1 cellular context compared by ENCODE assay signal in genomic region chr19:42301646-42302204, GRCh38.
TF ChIP-seq lines count a peak whose summit lies in the region.

TSS of gene PRR19 (plus strand) at chr19:42302132. CDS start at chr19:42309585, 7,453 bp downstream.

TF ChIP-seq in K562, 482 proteins besides CTCF, POLR2A, EP300 and RAD21 (continued from another document and continues in another):
- no peak for TF ChIP-seq PATZ1 (CRISPR knock-in tag; IDR thresholded peaks at IDR 0.05; ENCODE audit: borderline replicate concordance)
- no peak for TF ChIP-seq MXI1 (IDR thresholded peaks at IDR 0.05; ENCODE audit: low read depth, low read length)
- TF ChIP-seq SMARCE1 (IDR thresholded peaks at IDR 0.05), result 0 out of 2 replicates have a peak, but pooled peaks have one; percentile 21
- no peak for TF ChIP-seq SIN3B (IDR thresholded peaks at IDR 0.05; ENCODE audit: low read depth)
- peak; percentile 52; the same call in 1 of the 2 replicates for TF ChIP-seq CREM (IDR thresholded peaks at IDR 0.05; ENCODE audit: low read depth)
- no peak for TF ChIP-seq MGA (IDR thresholded peaks at IDR 0.05)
- no peak for TF ChIP-seq ZNF79 (CRISPR knock-in tag; IDR thresholded peaks at IDR 0.05; ENCODE audit: low read depth)
- no peak for TF ChIP-seq MAZ (CRISPR knock-in tag; conservative IDR thresholded peaks at IDR 0.05 in 1 of 2, IDR thresholded peaks at IDR 0.05 in 1 of 2)
- TF ChIP-seq PYGO2 (tag; IDR thresholded peaks at IDR 0.05), result no peak
- no peak for TF ChIP-seq XRCC3 (IDR thresholded peaks at IDR 0.05)
- TF ChIP-seq SAFB2 (IDR thresholded peaks at IDR 0.05; ENCODE audit: borderline replicate concordance, low read depth, low read length, severe bottlenecking), result no peak
- TF ChIP-seq ZNF316 (IDR thresholded peaks at IDR 0.05), result no peak
- peak; percentile 80; the same call in 1 of the 2 replicates for TF ChIP-seq RREB1 (CRISPR knock-in tag; IDR thresholded peaks at IDR 0.05)
- TF ChIP-seq ZNF511 (CRISPR knock-in tag; IDR thresholded peaks at IDR 0.05), result no peak
- TF ChIP-seq KHSRP (IDR thresholded peaks at IDR 0.05), result no peak
- no peak for TF ChIP-seq HDAC6 (IDR thresholded peaks at IDR 0.05; ENCODE audit: low read depth, low read length)
- TF ChIP-seq THRAP3 (IDR thresholded peaks at IDR 0.05; ENCODE audit: borderline replicate concordance), result no peak
- TF ChIP-seq PHB2 (IDR thresholded peaks at IDR 0.05; ENCODE audit: low read depth), result no peak
- no peak for TF ChIP-seq RBM34 (IDR thresholded peaks at IDR 0.05; ENCODE audit: borderline replicate concordance, insufficient read depth, low read length)
- no peak for TF ChIP-seq SMAD1 (IDR thresholded peaks at IDR 0.05; ENCODE audit: low read depth, low read length, partially characterized antibody)
- no peak for TF ChIP-seq TBP (optimal IDR thresholded peaks at IDR 0.05; ENCODE audit: low read depth, low read length)
- peak; percentile 4 for TF ChIP-seq KDM5B (IDR thresholded peaks at IDR 0.05; ENCODE audit: insufficient replicate concordance, low read depth, low read length)
- no peak for TF ChIP-seq ZNF165 (CRISPR knock-in tag; IDR thresholded peaks at IDR 0.05; ENCODE audit: borderline replicate concordance)
- no peak for TF ChIP-seq ZNF696 (CRISPR knock-in tag; conservative IDR thresholded peaks at IDR 0.05)
- TF ChIP-seq RNF219 (CRISPR knock-in tag; IDR thresholded peaks at IDR 0.05), result no peak
- TF ChIP-seq HCFC1 (IDR thresholded peaks at IDR 0.05; ENCODE audit: low read depth, low read length), result no peak
- TF ChIP-seq ATF6 (CRISPR knock-in tag; IDR thresholded peaks at IDR 0.05), result no peak
- TF ChIP-seq TAF15 (IDR thresholded peaks at IDR 0.05; ENCODE audit: low read depth, low read length), result no peak
- TF ChIP-seq DMBX1 (CRISPR knock-in tag; IDR thresholded peaks at IDR 0.05; ENCODE audit: borderline replicate concordance), result no peak
- no peak for TF ChIP-seq SMC3 (conservative IDR thresholded peaks at IDR 0.05; ENCODE audit: insufficient read depth, low read depth, low read length)
- TF ChIP-seq NFRKB (IDR thresholded peaks at IDR 0.05; ENCODE audit: low read depth), result no peak
